In genomic region chr18:8799593-8799992, GRCh38 we compare ENCODE assay signal across 18 cellular contexts.
A peak's percentile ranks its signal among the peaks of the same experiment; 100 is the strongest.
DNase-seq lines count a peak whose midpoint lies in the region; ATAC-seq, FAIRE-seq and TF ChIP-seq lines count a peak whose summit lies in the region.
"Had no signal": no experiment of that assay in that cellular context is flagged by ENCODE, and none has a peak within 500 bp of the region (broad histone marks: within the 10 kb centered on the region; RNA-seq: fewer than 3 reads in every experiment).

No MANE protein-coding gene starts in this region.

- H3K9me3 ChIP-seq in right cardiac atrium (ENCODE audit: control insufficient read depth, low read length) (no peaks in the 10 kb centered on the region), H1 (ENCODE audit: insufficient read depth in 2 of 2, low read depth in 1 of 2, low read length in 1 of 2) (no peaks in the 10 kb centered on the region), neuronal stem cell (replicated peaks in 1 of 2; ENCODE audit: control insufficient read depth in 2 of 2, insufficient read depth in 1 of 2, low read depth in 1 of 2, low read length in 2 of 2) (no peaks in the 10 kb centered on the region)
- H3K9me3 ChIP-seq: breast epithelium had no signal

- H2BK20ac ChIP-seq in H1 (ENCODE audit: low read length), result no peak overlapping the region

- H2BK15ac ChIP-seq in H1 (ENCODE audit: low read length), result no peak overlapping the region
- no peak overlapping the region for H2BK15ac ChIP-seq in neuronal stem cell (ENCODE audit: low read length)

- no peak for FAIRE-seq in H1 (lab: Jason Lieb, UNC)
- FAIRE-seq: frontal cortex had no signal

- 88% methylated on average over 13 of the region's 13 CpGs for WGBS in right cardiac atrium
- WGBS in H1 (ENCODE audit: extremely low coverage in 1 of 2, insufficient coverage in 1 of 2, insufficient read length in 1 of 2, insufficient replicate concordance in 2 of 2, low coverage in 1 of 2, low lambda C conversion rate in 2 of 2, missing lambda C conversion rate in 1 of 2), 2 experiments, result 75% methylated on average over 13 of the region's 13 CpGs; no CpG with 5 or more reads in 1 of the 2 experiments
- no CpG with 5 or more reads among the region's 13 CpGs for WGBS in neuronal stem cell (ENCODE audit: extremely low coverage in 2 of 2, insufficient read length in 2 of 2, insufficient replicate concordance in 1 of 2), 2 donors

- H3K56ac ChIP-seq in H1 (replicated peaks; ENCODE audit: insufficient read length, low read depth, low read length), result no peak overlapping the region

- TF ChIP-seq CTCF in H1 (IDR thresholded peaks at IDR 0.05; ENCODE audit: control extremely low read depth in 1 of 3, insufficient read depth in 1 of 3, low read depth in 1 of 3, low read length in 3 of 3), result no peak

- H4K20me1 ChIP-seq in H1 (replicated peaks in 1 of 2; ENCODE audit: control insufficient read depth in 1 of 2, insufficient read depth in 2 of 2, low read length in 2 of 2), result no peaks in the 10 kb centered on the region

- H3K4me2 ChIP-seq in H1 (ENCODE audit: insufficient read depth in 1 of 2, low read depth in 2 of 2, low read length in 2 of 2) (no peak overlapping the region), neuronal stem cell (ENCODE audit: insufficient read depth, low read length, poor library complexity, severe bottlenecking) (no peak overlapping the region)

- peak; percentile 31 for DNase-seq in cardiac septum (ENCODE audit: low spot score)
- DNase-seq in right cardiac atrium, result no peak
- DNase-seq in H1 (ENCODE audit: low read depth in 1 of 2, low spot score in 2 of 2), result no peak
- DNase-seq in neuronal stem cell (ENCODE audit: low spot score), result no peak
- DNase-seq in NCI-H510A (lab: John Stamatoyannopoulos, UW), result no peak
- no peak for DNase-seq in OCI-M2 (lab: John Stamatoyannopoulos, UW; ENCODE audit: unreplicated experiment)
- DNase-seq: activated naive CD4-positive, alpha-beta T cell treated with anti-CD3 and anti-CD28 coated beads for 36 hours; effector memory CD4-positive, alpha-beta T cell; GF-D8; immature natural killer cell; KG1; NCI-H345; T-cell had no signal

- intact Hi-C loops in cardiac septum (cut with DNase I), result no loop called here
- intact Hi-C loops in right cardiac atrium (cut with DNase I), result no loop called here

- no peak for TF ChIP-seq EP300 in H1 (IDR thresholded peaks at IDR 0.05; ENCODE audit: borderline replicate concordance in 1 of 2, low read depth in 2 of 2, low read length in 2 of 2)

- H3K23ac ChIP-seq in H1 (ENCODE audit: insufficient read length) (no peak overlapping the region), neuronal stem cell (ENCODE audit: low read depth, low read length, poor library complexity) (no peak overlapping the region)

- H3K27ac ChIP-seq in right cardiac atrium (ENCODE audit: low read length) (no peak overlapping the region), H1 (ENCODE audit: low read depth, low read length) (0 out of 2 replicates have a peak overlapping the region, but pooled peaks have one; percentile 15), neuronal stem cell (replicated peaks; ENCODE audit: low read length) (no peak overlapping the region)

- H2BK5ac ChIP-seq in H1 (ENCODE audit: low read depth, low read length) (peak overlapping the region; percentile 79; the same call in 1 of the 2 replicates), neuronal stem cell (ENCODE audit: low read length) (peak overlapping the region; percentile 2)

- H2BK120ac ChIP-seq in H1 (replicated peaks; ENCODE audit: low read depth, low read length), result no peak overlapping the region
- no peak overlapping the region for H2BK120ac ChIP-seq in neuronal stem cell (ENCODE audit: low read depth, low read length)

- H3K4ac ChIP-seq in H1 (replicated peaks; ENCODE audit: insufficient read length, low read depth, low read length) (no peak overlapping the region), neuronal stem cell (ENCODE audit: low read length) (no peak overlapping the region)

- H3K36me3 ChIP-seq in H1 (ENCODE audit: control insufficient read depth in 2 of 4, insufficient read depth in 4 of 4, low read length in 3 of 4) (peaks cover 0 to 17% (median 9%) of the 10 kb centered on the region in 4 experiments; a peak in 6 of 8 replicates), neuronal stem cell (replicated peaks in 1 of 2; ENCODE audit: control insufficient read depth in 2 of 2, insufficient read depth in 2 of 2, low read length in 2 of 2) (peaks cover 0 to 23% of the 10 kb centered on the region in 2 donors)
- H3K36me3 ChIP-seq: breast epithelium had no signal

- H2AK5ac ChIP-seq in H1 (ENCODE audit: low read depth, low read length) (peak overlapping the region; percentile 68; the same call in 1 of the 2 replicates), neuronal stem cell (ENCODE audit: low read depth, low read length) (no peak overlapping the region)

- H3K4me3 ChIP-seq in right cardiac atrium (ENCODE audit: low read length) (no peak overlapping the region), H1 (ENCODE audit: extremely low read depth in 1 of 4, insufficient read depth in 2 of 4, low read depth in 3 of 4, low read length in 4 of 4) (no peak overlapping the region), neuronal stem cell (ENCODE audit: low read length in 2 of 2) (no peak overlapping the region)
- H3K4me3 ChIP-seq: breast epithelium had no signal

- H3K4me1 ChIP-seq in right cardiac atrium (ENCODE audit: control insufficient read depth, insufficient read depth, low read length) (peaks cover 3% of the 10 kb centered on the region), H1 (replicated peaks in 1 of 4; ENCODE audit: control insufficient read depth in 3 of 4, insufficient read depth in 4 of 4, low read length in 3 of 4) (peaks cover 9 to 22% (median 12%) of the 10 kb centered on the region in 4 experiments; a peak in 6 of 7 replicates), neuronal stem cell (ENCODE audit: control insufficient read depth in 2 of 2, insufficient read depth in 1 of 2, low read depth in 1 of 2, low read length in 2 of 2) (peaks cover 26 to 34% of the 10 kb centered on the region in 2 donors)
- H3K4me1 ChIP-seq: breast epithelium had no signal

- no peak for TF ChIP-seq RAD21 in H1 (IDR thresholded peaks at IDR 0.05 in 1 of 2, conservative IDR thresholded peaks at IDR 0.05 in 1 of 2; ENCODE audit: low read depth in 2 of 2, low read length in 2 of 2)

- H3K14ac ChIP-seq in H1 (ENCODE audit: insufficient read length), result no peak overlapping the region
- H3K14ac ChIP-seq in neuronal stem cell (ENCODE audit: low read length), result no peak overlapping the region

- H4K8ac ChIP-seq in H1 (ENCODE audit: extremely low read depth, insufficient read depth, low read length) (no peak overlapping the region), neuronal stem cell (ENCODE audit: low read depth, low read length) (no peak overlapping the region)

- no peaks in the 10 kb centered on the region for H3K23me2 ChIP-seq in H1 (ENCODE audit: low read depth, low read length)

- H4K5ac ChIP-seq in H1 (ENCODE audit: insufficient read length, low read depth, low read length), result no peak overlapping the region

- no peak for TF ChIP-seq POLR2A in H1 (IDR thresholded peaks at IDR 0.05; ENCODE audit: control extremely low read depth in 1 of 2, low read depth in 2 of 2, low read length in 2 of 2)

- POLR2A ChIA-PET in H1 (lab: Charles Lee; ENCODE audit: partially characterized antibody), result interaction anchor here (1.0 to 1.4 kb wide), 2 partner anchors 24 to 25 kb away, joined by 3 read pairs; no protein-coding TSS in a partner anchor

- H3K79me2 ChIP-seq in H1 (ENCODE audit: control insufficient read depth in 1 of 2, insufficient read depth in 2 of 2, low read length in 2 of 2), result no peaks in the 10 kb centered on the region

- ATAC-seq in right cardiac atrium (no peak), HG03045 (IDR thresholded peaks at IDR 0.05; ENCODE audit: unreplicated experiment) (no peak), HG02970 (IDR thresholded peaks at IDR 0.05; ENCODE audit: low FRiP score, unreplicated experiment) (no peak)
- ATAC-seq: activated CD4-positive, CD25-positive, alpha-beta regulatory T cell treated with anti-CD3 and anti-CD28 coated beads, Interleukin-2, amount 50 U/mL, for 24 hours; T-cell had no signal

- H2BK12ac ChIP-seq in H1 (ENCODE audit: low read depth, low read length) (0 out of 2 replicates have a peak overlapping the region, but pooled peaks have one; percentile 40), neuronal stem cell (ENCODE audit: low read length) (no peak overlapping the region)

- peak overlapping the region; percentile 42 for H4K91ac ChIP-seq in H1 (replicated peaks; ENCODE audit: insufficient read length, low read length)
- H4K91ac ChIP-seq in neuronal stem cell (ENCODE audit: low read depth, low read length, poor library complexity), result no peak overlapping the region

- no peak overlapping the region for H3K18ac ChIP-seq in H1 (ENCODE audit: extremely low read depth, low read length)
- H3K18ac ChIP-seq in neuronal stem cell (ENCODE audit: low read length), result peak overlapping the region; percentile 38

- CTCF ChIA-PET in H1 (lab: Charles Lee; ENCODE audit: partially characterized antibody), result interaction anchor here (1.0 to 1.7 kb wide), 2 partner anchors 10 to 187 kb away, joined by 3 to 6 read pairs; no protein-coding TSS in a partner anchor

- no peak overlapping the region for H2AFZ ChIP-seq in H1 (ENCODE audit: low read length)
- no peak overlapping the region for H2AFZ ChIP-seq in neuronal stem cell (ENCODE audit: low read length)

- H3K79me1 ChIP-seq in H1 (ENCODE audit: low read depth, low read length), result no peaks in the 10 kb centered on the region
- peaks cover 4% of the 10 kb centered on the region for H3K79me1 ChIP-seq in neuronal stem cell (ENCODE audit: low read depth, low read length)

- H3K9ac ChIP-seq in H1 (replicated peaks in 1 of 4; ENCODE audit: extremely low read depth in 1 of 4, low read depth in 3 of 4, low read length in 3 of 4) (no peak overlapping the region), neuronal stem cell (ENCODE audit: low read depth, low read length, poor library complexity) (no peak overlapping the region)

- H3K27me3 ChIP-seq in right cardiac atrium (ENCODE audit: control insufficient read depth, insufficient read depth) (no peaks in the 10 kb centered on the region), H1 (replicated peaks in 1 of 4; ENCODE audit: control insufficient read depth in 3 of 4, extremely low read depth in 1 of 4, insufficient read depth in 3 of 4, low read length in 3 of 4) (no peaks in the 10 kb centered on the region), neuronal stem cell (ENCODE audit: control insufficient read depth in 3 of 3, insufficient read depth in 3 of 3, low read depth in 1 of 3, low read length in 3 of 3) (no peaks in the 10 kb centered on the region)
- H3K27me3 ChIP-seq: breast epithelium had no signal

TF ChIP-seq in H1, 55 proteins besides CTCF, POLR2A, EP300 and RAD21 (continues in another document):
- no peak for TF ChIP-seq RXRA (IDR thresholded peaks at IDR 0.05; ENCODE audit: insufficient read depth, low read depth, low read length)
- no peak for TF ChIP-seq TAF7 (optimal IDR thresholded peaks at IDR 0.05; ENCODE audit: borderline replicate concordance, low read depth, low read length)
- TF ChIP-seq CBX5 (IDR thresholded peaks at IDR 0.05; ENCODE audit: low read depth, low read length), result no peak
- no peak for TF ChIP-seq KDM4A (IDR thresholded peaks at IDR 0.05; ENCODE audit: low read depth, low read length, severe bottlenecking)
- TF ChIP-seq JUND (IDR thresholded peaks at IDR 0.05; ENCODE audit: low read length), result no peak
- no peak for TF ChIP-seq RFX5 (IDR thresholded peaks at IDR 0.05; ENCODE audit: borderline replicate concordance, low read depth, low read length)
